17 cellular contexts compared by ENCODE assay signal in genomic region chr3:172525116-172525613, GRCh38. TPM values are rescaled to one million over a fixed set of nuclear protein-coding genes. Genes with fewer than 3 reads are reported as not detected.
A peak's percentile ranks its signal among the peaks of the same experiment; 100 is the strongest.
DNase-seq lines count a peak whose midpoint lies in the region; ATAC-seq and TF ChIP-seq lines count a peak whose summit lies in the region.
"Had no signal": no experiment of that assay in that cellular context is flagged by ENCODE, and none has a peak within 500 bp of the region (broad histone marks: within the 10 kb centered on the region; RNA-seq: fewer than 3 reads in every experiment).

No MANE protein-coding gene starts in this region.

- peak overlapping the region; percentile 14 for H3K4me3 Mint-ChIP-seq in T-helper 1 cell treated with Interleukin-12 subunit alpha and Interleukin-12 subunit beta and Interleukin-4 antibody, amounts not matched to agents 30 μg/mL and 1 μg/mL, for 36 hours
- H3K4me3 Mint-ChIP-seq in CD4-positive, CD25-positive, alpha-beta regulatory T cell: peak overlapping the region in 3 of 4 donors; percentile 3 to 95 (median 12)
- peak overlapping the region; percentile 6 for H3K4me3 Mint-ChIP-seq in activated T-helper 1 cell treated with anti-CD3 and anti-CD28 coated beads, Interleukin-12 subunit alpha, Interleukin-12 subunit beta, Interleukin-2, Interleukin-4 antibody, amounts not matched to agents 30 ng/mL and 10 ng/mL and 1 ng/mL, durations not matched to agents 14 hours and 24 hours and 36 hours

- H3K9me3 ChIP-seq in CD4-positive, CD25-positive, alpha-beta regulatory T cell (ENCODE audit: control insufficient read depth in 2 of 2, low read length in 2 of 2): no peaks in the 10 kb centered on the region
- no peaks in the 10 kb centered on the region for H3K9me3 ChIP-seq in neutrophil

- no peak overlapping the region for H3K27ac ChIP-seq in CD4-positive, CD25-positive, alpha-beta regulatory T cell (ENCODE audit: insufficient read depth, low read length, poor library complexity, severe bottlenecking)
- peak overlapping the region; percentile 88 for H3K27ac ChIP-seq in neutrophil
- H3K27ac ChIP-seq in caudate nucleus (ENCODE audit: low read depth, low read length): no peak overlapping the region
- H3K27ac ChIP-seq: 22Rv1 had no signal

- no peaks in the 10 kb centered on the region for H3K27me3 Mint-ChIP-seq in T-helper 1 cell treated with Interleukin-12 subunit alpha and Interleukin-12 subunit beta and Interleukin-4 antibody, amounts not matched to agents 30 μg/mL and 1 μg/mL, for 36 hours (ENCODE audit: low read depth)
- H3K27me3 Mint-ChIP-seq in CD4-positive, CD25-positive, alpha-beta regulatory T cell: no peaks in the 10 kb centered on the region
- H3K27me3 Mint-ChIP-seq in activated T-helper 1 cell treated with anti-CD3 and anti-CD28 coated beads, Interleukin-12 subunit alpha, Interleukin-12 subunit beta, Interleukin-2, Interleukin-4 antibody, amounts not matched to agents 30 ng/mL and 10 ng/mL and 1 ng/mL, durations not matched to agents 14 hours and 24 hours and 36 hours (ENCODE audit: insufficient read depth): no peaks in the 10 kb centered on the region

- peaks cover 28% of the 10 kb centered on the region for H3K36me3 Mint-ChIP-seq in T-helper 1 cell treated with Interleukin-12 subunit alpha and Interleukin-12 subunit beta and Interleukin-4 antibody, amounts not matched to agents 30 μg/mL and 1 μg/mL, for 36 hours (ENCODE audit: low read depth)
- no peaks in the 10 kb centered on the region for H3K36me3 Mint-ChIP-seq in CD4-positive, CD25-positive, alpha-beta regulatory T cell
- peaks cover 19% of the 10 kb centered on the region for H3K36me3 Mint-ChIP-seq in activated T-helper 1 cell treated with anti-CD3 and anti-CD28 coated beads, Interleukin-12 subunit alpha, Interleukin-12 subunit beta, Interleukin-2, Interleukin-4 antibody, amounts not matched to agents 30 ng/mL and 10 ng/mL and 1 ng/mL, durations not matched to agents 14 hours and 24 hours and 36 hours (ENCODE audit: low read depth)

- no peaks in the 10 kb centered on the region for H3K36me3 ChIP-seq in CD4-positive, CD25-positive, alpha-beta regulatory T cell (ENCODE audit: control insufficient read depth, insufficient read depth, low read length)
- no peaks in the 10 kb centered on the region for H3K36me3 ChIP-seq in neutrophil

- no peaks in the 10 kb centered on the region for H3K27me3 ChIP-seq in CD4-positive, CD25-positive, alpha-beta regulatory T cell (ENCODE audit: control insufficient read depth, insufficient read depth, low read length)
- no peaks in the 10 kb centered on the region for H3K27me3 ChIP-seq in neutrophil

- no peak overlapping the region for H3K4me3 ChIP-seq in CD4-positive, CD25-positive, alpha-beta regulatory T cell (ENCODE audit: low read depth, low read length)
- H3K4me3 ChIP-seq in neutrophil (ENCODE audit: low read depth in 1 of 2, low read length in 1 of 2): no peak overlapping the region
- H3K4me3 ChIP-seq: K562 had no signal

- peaks cover 19% of the 10 kb centered on the region for H3K4me1 ChIP-seq in CD4-positive, CD25-positive, alpha-beta regulatory T cell (ENCODE audit: control insufficient read depth, insufficient read depth, low read length, poor library complexity, severe bottlenecking)
- H3K4me1 ChIP-seq in neutrophil (ENCODE audit: control insufficient read depth in 1 of 2, insufficient read depth in 1 of 2, low read depth in 1 of 2, low read length in 1 of 2): peaks cover 32 to 33% of the 10 kb centered on the region in 2 experiments

- TF ChIP-seq CTCF in neutrophil (IDR thresholded peaks at IDR 0.05): no peak

- H3K27ac Mint-ChIP-seq in T-helper 1 cell treated with Interleukin-12 subunit alpha and Interleukin-12 subunit beta and Interleukin-4 antibody, amounts not matched to agents 30 μg/mL and 1 μg/mL, for 36 hours: peak overlapping the region; percentile 91
- H3K27ac Mint-ChIP-seq in CD4-positive, CD25-positive, alpha-beta regulatory T cell: no peak overlapping the region
- H3K27ac Mint-ChIP-seq in activated T-helper 1 cell treated with anti-CD3 and anti-CD28 coated beads, Interleukin-12 subunit alpha, Interleukin-12 subunit beta, Interleukin-2, Interleukin-4 antibody, amounts not matched to agents 30 ng/mL and 10 ng/mL and 1 ng/mL, durations not matched to agents 14 hours and 24 hours and 36 hours: peak overlapping the region; percentile 61

- H3K4me1 Mint-ChIP-seq in T-helper 1 cell treated with Interleukin-12 subunit alpha and Interleukin-12 subunit beta and Interleukin-4 antibody, amounts not matched to agents 30 μg/mL and 1 μg/mL, for 36 hours (ENCODE audit: low read depth): peaks cover 41% of the 10 kb centered on the region
- peaks cover 10 to 39% (median 24%) of the 10 kb centered on the region in 4 donors for H3K4me1 Mint-ChIP-seq in CD4-positive, CD25-positive, alpha-beta regulatory T cell
- H3K4me1 Mint-ChIP-seq in activated T-helper 1 cell treated with anti-CD3 and anti-CD28 coated beads, Interleukin-12 subunit alpha, Interleukin-12 subunit beta, Interleukin-2, Interleukin-4 antibody, amounts not matched to agents 30 ng/mL and 10 ng/mL and 1 ng/mL, durations not matched to agents 14 hours and 24 hours and 36 hours (ENCODE audit: low read depth): peaks cover 59% of the 10 kb centered on the region

- intact Hi-C loops in activated T-helper 1 cell treated with anti-CD3 and anti-CD28 coated beads, Interleukin-12 subunit alpha, Interleukin-12 subunit beta, Interleukin-2, Interleukin-4 antibody, amounts not matched to agents 30 ng/mL and 10 ng/mL and 1 ng/mL, durations not matched to agents 14 hours and 24 hours and 36 hours (cut with micrococcal nuclease): no loop called here

- DNase-seq in T-helper 1 cell (no peak), caudate nucleus (lab: John Stamatoyannopoulos, UW) (no peak), NCI-H510A (lab: John Stamatoyannopoulos, UW) (no peak)
- DNase-seq in CD4-positive, CD25-positive, alpha-beta regulatory T cell: no peak
- no peak for DNase-seq in activated T-helper 1 cell treated with anti-CD3 and anti-CD28 coated beads, Interleukin-12 subunit alpha, Interleukin-12 subunit beta, Interleukin-2, Interleukin-4 antibody, amounts not matched to agents 30 ng/mL and 10 ng/mL and 1 ng/mL, durations not matched to agents 14 hours and 24 hours and 36 hours (ENCODE audit: low spot score)
- DNase-seq: DMS 273 treated with DMSO at 0.1 percent for 48 hours, NCI-H1694, NCI-H2107, NCI-H226, NCI-H526 treated with DMSO at 0.1 percent for 48 hours, OCI-M1 had no signal

- no peak for ATAC-seq in CD4-positive, CD25-positive, alpha-beta regulatory T cell (ENCODE audit: low read depth in 2 of 2)
- ATAC-seq in GM21381 (IDR thresholded peaks at IDR 0.05; ENCODE audit: unreplicated experiment): no peak
- ATAC-seq: K562 had no signal

- H3K9me3 Mint-ChIP-seq in T-helper 1 cell treated with Interleukin-12 subunit alpha and Interleukin-12 subunit beta and Interleukin-4 antibody, amounts not matched to agents 30 μg/mL and 1 μg/mL, for 36 hours: no peaks in the 10 kb centered on the region
- H3K9me3 Mint-ChIP-seq in CD4-positive, CD25-positive, alpha-beta regulatory T cell: peaks cover 0 to 1% (median 0%) of the 10 kb centered on the region in 7 donors
- H3K9me3 Mint-ChIP-seq in activated T-helper 1 cell treated with anti-CD3 and anti-CD28 coated beads, Interleukin-12 subunit alpha, Interleukin-12 subunit beta, Interleukin-2, Interleukin-4 antibody, amounts not matched to agents 30 ng/mL and 10 ng/mL and 1 ng/mL, durations not matched to agents 14 hours and 24 hours and 36 hours: no peaks in the 10 kb centered on the region

RNA-seq across cellular contexts. Expression of gene TNFSF10, which starts 1.9 kb away (rescaled TPM):
- 29.1 TPM for total RNA-seq in CD4-positive, CD25-positive, alpha-beta regulatory T cell
- 10 to 100 TPM; 57.0 to 93.4 (median 60.7) TPM for polyA plus RNA-seq in CD4-positive, CD25-positive, alpha-beta regulatory T cell
- 119 and 123 TPM in 2 replicates for total RNA-seq in activated T-helper 1 cell treated with anti-CD3 and anti-CD28 coated beads, Interleukin-12 subunit alpha, Interleukin-12 subunit beta, Interleukin-2, Interleukin-4 antibody, amounts not matched to agents 30 ng/mL and 10 ng/mL and 1 ng/mL, durations not matched to agents 14 hours and 24 hours and 36 hours
- polyA plus RNA-seq: BJ had no signal

Comparison
In these comparisons a context has a peak if more than half of its experiments do, and no peak if none do; other contexts are left out.
1. H3K27ac Mint-ChIP-seq: peak in T-helper 1 cell treated with Interleukin-12 subunit alpha and Interleukin-12 subunit beta and Interleukin-4 antibody, amounts not matched to agents 30 μg/mL and 1 μg/mL, for 36 hours (single experiment) and activated T-helper 1 cell treated with anti-CD3 and anti-CD28 coated beads, Interleukin-12 subunit alpha, Interleukin-12 subunit beta, Interleukin-2, Interleukin-4 antibody, amounts not matched to agents 30 ng/mL and 10 ng/mL and 1 ng/mL, durations not matched to agents 14 hours and 24 hours and 36 hours (single experiment); none in CD4-positive, CD25-positive, alpha-beta regulatory T cell (0 of 3).
2. Peak in every context shown above with its lines, with median percentiles within 50 percentile points of each other: H3K4me3 Mint-ChIP-seq.